ENCODE assay signal across 19 cellular contexts in the genomic region with DNA sequence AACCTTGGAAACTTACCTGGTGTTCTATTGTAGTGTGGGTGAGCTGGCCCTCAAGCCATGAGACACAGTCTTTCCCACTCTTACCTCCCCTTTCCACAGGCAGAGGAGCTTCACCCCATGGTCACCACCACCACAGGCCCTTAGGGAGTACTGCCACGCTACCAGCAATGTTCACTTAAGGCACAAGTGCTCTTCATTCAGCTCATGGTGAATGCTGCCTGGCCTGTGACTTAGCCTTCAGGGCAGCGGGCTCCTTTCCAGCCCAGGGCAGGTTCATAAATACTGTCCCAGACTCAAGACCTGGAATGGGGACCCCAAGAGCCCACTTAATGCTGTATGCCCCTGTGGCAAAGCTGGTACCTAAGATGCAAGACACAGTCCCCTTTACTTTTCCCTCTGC.
"Had no signal": no experiment of that assay in that cellular context is flagged by ENCODE, and none has a peak within 500 bp of the region (broad histone marks: within the 10 kb centered on the region; RNA-seq: fewer than 3 reads in every experiment).

No MANE protein-coding gene starts in this region.

- H3K27me3 ChIP-seq: esophagus squamous epithelium, gastroesophageal sphincter, right atrium auricular region, sigmoid colon, stomach had no signal

- H3K27me3 Mint-ChIP-seq: effector memory CD8-positive, alpha-beta T cell had no signal

- DNase-seq: effector memory CD8-positive, alpha-beta T cell; esophagus squamous epithelium; foreskin fibroblast; glutamatergic neuron; immature natural killer cell; naive thymus-derived CD8-positive, alpha-beta T cell; posterior cingulate gyrus; sigmoid colon; stimulated activated CD4-positive, alpha-beta T cell treated with anti-CD3 and anti-CD28 coated beads, Interleukin-2, amount 100 ng/mL, for 24 hours; stimulated activated CD4-positive, alpha-beta T cell treated with anti-CD3 and anti-CD28 coated beads, Interleukin-4, amount 100 ng/mL, for 4 hours; stimulated activated naive CD4-positive, alpha-beta T cell; substantia nigra had no signal

- H3K27ac ChIP-seq: epithelial cell of prostate, gastroesophageal sphincter, sigmoid colon, skin epidermis, stomach had no signal

- H3K9me3 ChIP-seq: esophagus squamous epithelium, gastroesophageal sphincter, mucosa of descending colon, right atrium auricular region, sigmoid colon, stomach had no signal

- H3K4me1 ChIP-seq: gastroesophageal sphincter, right atrium auricular region, sigmoid colon, stomach had no signal

- H3K36me3 Mint-ChIP-seq: immature natural killer cell had no signal

- H3K4me1 Mint-ChIP-seq: immature natural killer cell; naive thymus-derived CD8-positive, alpha-beta T cell had no signal

- ATAC-seq: effector memory CD8-positive, alpha-beta T cell; naive thymus-derived CD8-positive, alpha-beta T cell had no signal

- H3K36me3 ChIP-seq: esophagus squamous epithelium, gastroesophageal sphincter, right atrium auricular region, sigmoid colon, stomach had no signal

- H3K4me3 Mint-ChIP-seq: dendritic cell treated with granulocyte-macrophage colony-stimulating factor and Interleukin-4, amounts not matched to agents 40 ng/mL and 50 ng/mL, for 4 days; effector memory CD8-positive, alpha-beta T cell; immature natural killer cell; naive thymus-derived CD8-positive, alpha-beta T cell had no signal

- H3K4me3 ChIP-seq: esophagus squamous epithelium, gastroesophageal sphincter, mucosa of descending colon, right atrium auricular region, sigmoid colon, skin epidermis, stomach had no signal
